Comparison of ENCODE assay signal across 24 cellular contexts in the genomic region with DNA sequence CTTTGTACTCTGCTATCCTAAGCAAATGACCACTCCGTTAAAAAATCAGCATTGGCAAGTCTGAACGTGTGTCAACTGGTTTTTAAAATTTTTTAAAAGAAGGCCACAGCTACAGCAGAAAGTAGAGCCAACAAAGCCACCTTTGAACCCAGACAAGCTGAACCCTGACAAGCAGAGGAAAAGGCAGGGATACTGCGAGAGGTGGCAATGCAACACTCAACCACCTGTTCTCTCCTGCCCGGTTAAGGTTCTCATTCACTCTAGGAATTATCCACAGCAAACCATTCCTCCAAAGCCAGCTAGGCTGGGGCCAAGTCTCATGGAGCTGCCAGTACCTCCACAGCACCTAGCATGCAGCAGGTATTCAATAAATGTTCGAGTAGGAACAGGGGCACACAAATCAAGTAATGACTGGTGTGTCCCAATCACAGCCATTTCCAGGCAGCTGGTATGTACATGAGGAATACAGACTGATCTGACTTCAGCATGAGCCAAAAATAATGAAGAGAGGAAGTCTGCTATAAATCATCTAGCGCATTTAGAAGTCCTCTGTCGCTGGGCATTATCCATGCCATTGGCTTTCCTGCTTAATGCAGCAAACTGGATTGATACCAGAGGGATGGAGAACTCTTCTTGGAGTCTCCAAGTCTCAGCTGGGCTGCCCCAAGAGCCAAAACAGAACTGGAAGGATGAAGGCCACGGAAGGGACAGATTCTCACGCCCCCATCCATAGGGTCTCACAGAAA.
A peak's percentile ranks its signal among the peaks of the same experiment; 100 is the strongest.
DNase-seq lines count a peak whose midpoint lies in the region; ATAC-seq, FAIRE-seq and TF ChIP-seq lines count a peak whose summit lies in the region.
"Had no signal": no experiment of that assay in that cellular context is flagged by ENCODE, and none has a peak within 500 bp of the region (broad histone marks: within the 10 kb centered on the region; RNA-seq: fewer than 3 reads in every experiment).

No MANE protein-coding gene starts in this region.

- H2BK15ac ChIP-seq in H1 (ENCODE audit: low read length) = no peak overlapping the region

- intact Hi-C loops in right cardiac atrium (cut with DNase I) = loop anchor here in 1 of 4 donors (5.0 kb wide), 1 partner anchor 36 kb away; no protein-coding TSS in a partner anchor

- H3K4me1 ChIP-seq in H1 (replicated peaks in 1 of 4; ENCODE audit: control insufficient read depth in 3 of 4, insufficient read depth in 4 of 4, low read length in 3 of 4) (peaks cover 0 to 4% (median 0%) of the 10 kb centered on the region in 4 experiments; a peak in 1 of 7 replicates), right cardiac atrium (ENCODE audit: control insufficient read depth, insufficient read depth, low read length) (peaks cover 21% of the 10 kb centered on the region), stomach smooth muscle (ENCODE audit: control insufficient read depth, insufficient read depth, low read length) (peaks cover 88% of the 10 kb centered on the region)
- H3K4me1 ChIP-seq: SJSA1 had no signal

- H2BK5ac ChIP-seq in H1 (ENCODE audit: low read depth, low read length) = 0 out of 2 replicates have a peak overlapping the region, but pooled peaks have one; percentile 39

- H3K27ac ChIP-seq in H1 (ENCODE audit: low read depth, low read length) = no peak overlapping the region
- H3K27ac ChIP-seq in right cardiac atrium (ENCODE audit: low read length) = peak overlapping the region; percentile 97
- peak overlapping the region; percentile 87 for H3K27ac ChIP-seq in stomach smooth muscle (ENCODE audit: low read length)
- H3K27ac ChIP-seq: right lobe of liver, SJSA1, vagina had no signal

- CTCF ChIA-PET in H1 (lab: Charles Lee; ENCODE audit: partially characterized antibody) = interaction anchor here (0.9 to 8.2 kb wide), 13 partner anchors 11 to 97 kb away, joined by 3 to 63 read pairs (median 4); a partner anchor contains a TSS

- TF ChIP-seq POLR2A in H1 (IDR thresholded peaks at IDR 0.05; ENCODE audit: control extremely low read depth in 1 of 2, low read depth in 2 of 2, low read length in 2 of 2) = no peak

- no peak overlapping the region for H3K23ac ChIP-seq in H1 (ENCODE audit: insufficient read length)

- H3K4me3 ChIP-seq in H1 (ENCODE audit: extremely low read depth in 1 of 4, insufficient read depth in 2 of 4, low read depth in 3 of 4, low read length in 4 of 4) (no peak overlapping the region), right cardiac atrium (ENCODE audit: low read length) (no peak overlapping the region), stomach smooth muscle (ENCODE audit: low read length in 2 of 2) (peak overlapping the region in 1 of 2 donors; percentile 49)
- H3K4me3 ChIP-seq: right lobe of liver, SJSA1, vagina had no signal

- H3K9me3 ChIP-seq in H1 (ENCODE audit: insufficient read depth in 2 of 2, low read depth in 1 of 2, low read length in 1 of 2) (0 out of 4 replicates have a peak, but pooled peaks cover 0 to 6% of the 10 kb centered on the region in 2 experiments), right cardiac atrium (ENCODE audit: control insufficient read depth, low read length) (no peaks in the 10 kb centered on the region), stomach smooth muscle (ENCODE audit: control insufficient read depth in 2 of 2, low read length in 2 of 2) (no peaks in the 10 kb centered on the region)
- H3K9me3 ChIP-seq: right lobe of liver, SJSA1, vagina had no signal

- no peak overlapping the region for H2BK12ac ChIP-seq in H1 (ENCODE audit: low read depth, low read length)

- H3K36me3 ChIP-seq in H1 (ENCODE audit: control insufficient read depth in 2 of 4, insufficient read depth in 4 of 4, low read length in 3 of 4) (no peaks in the 10 kb centered on the region; a peak in 1 of 8 replicates), stomach smooth muscle (ENCODE audit: control insufficient read depth in 2 of 2, insufficient read depth in 2 of 2, low read length in 2 of 2) (no peaks in the 10 kb centered on the region)
- H3K36me3 ChIP-seq: right lobe of liver, SJSA1, vagina had no signal

- POLR2A ChIA-PET in H1 (lab: Charles Lee; ENCODE audit: partially characterized antibody) = no interaction called here

- H3K4me2 ChIP-seq in H1 (ENCODE audit: insufficient read depth in 1 of 2, low read depth in 2 of 2, low read length in 2 of 2) = no peak overlapping the region

- no peak overlapping the region for H3K9ac ChIP-seq in H1 (replicated peaks in 1 of 4; ENCODE audit: extremely low read depth in 1 of 4, low read depth in 3 of 4, low read length in 3 of 4)
- H3K9ac ChIP-seq in stomach smooth muscle (ENCODE audit: low read length in 2 of 2) = peak overlapping the region; percentile 2 to 29

- no peak overlapping the region for H2AK5ac ChIP-seq in H1 (ENCODE audit: low read depth, low read length)

- TF ChIP-seq EP300 in H1 (IDR thresholded peaks at IDR 0.05; ENCODE audit: borderline replicate concordance in 1 of 2, low read depth in 2 of 2, low read length in 2 of 2) = no peak

- H3K27me3 ChIP-seq in H1 (replicated peaks in 1 of 4; ENCODE audit: control insufficient read depth in 3 of 4, extremely low read depth in 1 of 4, insufficient read depth in 3 of 4, low read length in 3 of 4) (peaks cover 0 to 2% (median 0%) of the 10 kb centered on the region in 4 experiments; a peak in 1 of 7 replicates), right cardiac atrium (ENCODE audit: control insufficient read depth, insufficient read depth) (no peaks in the 10 kb centered on the region), stomach smooth muscle (ENCODE audit: control insufficient read depth in 1 of 2, insufficient read depth in 2 of 2, low read length in 2 of 2) (no peaks in the 10 kb centered on the region)
- H3K27me3 ChIP-seq: right lobe of liver, SJSA1, vagina had no signal

- no peaks in the 10 kb centered on the region for H3K79me1 ChIP-seq in H1 (ENCODE audit: low read depth, low read length)

- H3K23me2 ChIP-seq in H1 (ENCODE audit: low read depth, low read length) = no peaks in the 10 kb centered on the region

- no peak overlapping the region for H3K4ac ChIP-seq in H1 (replicated peaks; ENCODE audit: insufficient read length, low read depth, low read length)

- no peak overlapping the region for H3K56ac ChIP-seq in H1 (replicated peaks; ENCODE audit: insufficient read length, low read depth, low read length)

- DNase-seq in NCI-H446 treated with DMSO at 0.1 percent for 48 hours (lab: John Stamatoyannopoulos, UW) (peak; percentile 85), H1 (ENCODE audit: low read depth in 1 of 2, low spot score in 2 of 2) (no peak), right cardiac atrium (no peak), NCI-H748 treated with DMSO at 0.1 percent for 48 hours (lab: John Stamatoyannopoulos, UW) (no peak), iPS-NIHi11 (ENCODE audit: low spot score) (no peak), HT-29 (ENCODE audit: low spot score) (no peak)
- DNase-seq: activated CD4-positive, alpha-beta T cell treated with anti-CD3 and anti-CD28 coated beads for 1 hour; activated T-cell treated with anti-CD3 and anti-CD28 coated beads, Interleukin-2, amount 50 U/mL, for 24 hours; CD4-positive, alpha-beta T cell; DMS153; hippocampal formation; MM.1S; naive B cell; NCI-H1417 treated with DMSO at 0.1 percent for 48 hours; NCI-H774; right lobe of liver; stimulated activated CD8-positive, alpha-beta memory T cell treated with anti-CD3 and anti-CD28 coated beads, Interleukin-4, amount 100 ng/mL, for 48 hours; T-helper 1 cell had no signal

- H2BK20ac ChIP-seq in H1 (ENCODE audit: low read length) = no peak overlapping the region

- H4K20me1 ChIP-seq in H1 (replicated peaks in 1 of 2; ENCODE audit: control insufficient read depth in 1 of 2, insufficient read depth in 2 of 2, low read length in 2 of 2) = no peaks in the 10 kb centered on the region

- no peak for TF ChIP-seq CTCF in H1 (IDR thresholded peaks at IDR 0.05; ENCODE audit: control extremely low read depth in 1 of 3, insufficient read depth in 1 of 3, low read depth in 1 of 3, low read length in 3 of 3)

- TF ChIP-seq RAD21 in H1 (IDR thresholded peaks at IDR 0.05 in 1 of 2, conservative IDR thresholded peaks at IDR 0.05 in 1 of 2; ENCODE audit: low read depth in 2 of 2, low read length in 2 of 2) = no peak

- H4K8ac ChIP-seq in H1 (ENCODE audit: extremely low read depth, insufficient read depth, low read length) = no peak overlapping the region

- no peak for ATAC-seq in right cardiac atrium
- ATAC-seq: Panc1 had no signal

- H3K79me2 ChIP-seq in H1 (ENCODE audit: control insufficient read depth in 1 of 2, insufficient read depth in 2 of 2, low read length in 2 of 2) = no peaks in the 10 kb centered on the region

- H2BK120ac ChIP-seq in H1 (replicated peaks; ENCODE audit: low read depth, low read length) = no peak overlapping the region

- no peak overlapping the region for H4K5ac ChIP-seq in H1 (ENCODE audit: insufficient read length, low read depth, low read length)

- no peak overlapping the region for H4K91ac ChIP-seq in H1 (replicated peaks; ENCODE audit: insufficient read length, low read length)

- no peak for FAIRE-seq in H1 (lab: Jason Lieb, UNC)
- FAIRE-seq: endothelial cell of umbilical vein, H54 had no signal

- H2AFZ ChIP-seq in H1 (ENCODE audit: low read length) = no peak overlapping the region

- no peak overlapping the region for H3K14ac ChIP-seq in H1 (ENCODE audit: insufficient read length)

- WGBS in H1 (ENCODE audit: extremely low coverage in 1 of 2, insufficient coverage in 1 of 2, insufficient read length in 1 of 2, insufficient replicate concordance in 2 of 2, low coverage in 1 of 2, low lambda C conversion rate in 2 of 2, missing lambda C conversion rate in 1 of 2), 2 experiments = 86% methylated on average over 9 of the region's 9 CpGs; no CpG with 5 or more reads in 1 of the 2 experiments
- WGBS in right cardiac atrium = 41% methylated on average over 9 of the region's 9 CpGs

- H3K18ac ChIP-seq in H1 (ENCODE audit: extremely low read depth, low read length) = no peak overlapping the region

TF ChIP-seq in H1, 55 proteins besides CTCF, POLR2A, EP300 and RAD21:
- TF ChIP-seq TEAD4 (IDR thresholded peaks at IDR 0.05; ENCODE audit: low read depth, low read length) (no peak), NANOG (IDR thresholded peaks at IDR 0.05; ENCODE audit: insufficient read depth, low read depth, low read length, poor library complexity, severe bottlenecking) (no peak), CBX5 (IDR thresholded peaks at IDR 0.05; ENCODE audit: low read depth, low read length) (no peak), ASH2L (IDR thresholded peaks at IDR 0.05; ENCODE audit: low read length) (no peak)
- TF ChIP-seq, protein P1, sequence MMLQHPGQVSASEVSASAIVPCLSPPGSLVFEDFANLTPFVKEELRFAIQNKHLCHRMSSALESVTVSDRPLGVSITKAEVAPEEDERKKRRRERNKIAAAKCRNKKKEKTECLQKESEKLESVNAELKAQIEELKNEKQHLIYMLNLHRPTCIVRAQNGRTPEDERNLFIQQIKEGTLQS (IDR thresholded peaks at IDR 0.05; ENCODE audit: insufficient read depth, low read depth, low read length) = no peak
TF ChIP-seq in H1: peak in this region for 0.

Comparison
In these comparisons a context has a peak if more than half of its experiments do, and no peak if none do; other contexts are left out.
1. H3K9ac ChIP-seq: peak in stomach smooth muscle (2 of 2); none in H1 (0 of 4).